Comparison of ENCODE assay signal across 28 cellular contexts in the genomic region with DNA sequence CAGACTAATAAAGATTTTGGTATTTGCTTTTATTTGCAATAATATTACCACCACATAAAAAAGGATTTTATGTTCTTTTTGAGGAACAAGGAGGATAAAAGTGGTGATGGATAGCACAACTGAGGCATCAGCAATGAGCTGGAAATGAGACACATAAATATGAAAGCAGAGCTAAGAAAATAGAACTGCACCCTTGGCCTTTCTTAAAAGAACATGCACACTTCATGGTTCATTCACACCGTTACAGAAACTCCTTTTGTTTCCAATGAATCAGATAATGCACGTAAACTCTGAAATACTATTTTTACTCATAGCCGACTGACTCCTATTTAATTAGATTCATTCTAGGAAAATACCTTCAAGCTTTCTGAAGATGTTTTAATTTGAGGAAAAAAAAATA.
"Had no signal": no experiment of that assay in that cellular context is flagged by ENCODE, and none has a peak within 500 bp of the region (broad histone marks: within the 10 kb centered on the region; RNA-seq: fewer than 3 reads in every experiment).

No MANE protein-coding gene starts in this region.

- ATAC-seq: activated CD8-positive, alpha-beta T cell treated with anti-CD3 and anti-CD28 coated beads for 36 hours; activated naive CD8-positive, alpha-beta T cell treated with anti-CD3 and anti-CD28 coated beads, Interleukin-2, amount 50 U/mL, for 24 hours; activated T-cell treated with anti-CD3 and anti-CD28 coated beads, Interleukin-2, amount 50 U/mL, for 72 hours had no signal

- H3K4me3 ChIP-seq: ascending aorta, cardiac muscle cell had no signal

- H3K27ac ChIP-seq: ascending aorta, cardiac muscle cell had no signal

- FAIRE-seq: bronchial epithelial cell, TTC549 had no signal

- H3K27me3 ChIP-seq: ascending aorta, cardiac muscle cell had no signal

- DNase-seq: activated B cell treated with CpG ODN at 0.5 μM for 24 hours; activated CD4-positive, alpha-beta memory T cell treated with anti-CD3 and anti-CD28 coated beads for 36 hours; activated CD4-positive, alpha-beta T cell treated with anti-CD3 and anti-CD28 coated beads for 48 hours; activated CD4-positive, alpha-beta T cell treated with anti-CD3 and anti-CD28 coated beads, Interleukin-2, amount 10 ng/mL, durations not matched to agents 7 days and 5 days; activated CD4-positive, CD25-positive, alpha-beta regulatory T cell treated with anti-CD3 and anti-CD28 coated beads, Interleukin-2, amount 50 U/mL, for 72 hours; activated CD8-positive, alpha-beta memory T cell treated with anti-CD3 and anti-CD28 coated beads, Interleukin-2, amount 50 U/mL, for 4 hours; activated CD8-positive, alpha-beta T cell treated with anti-CD3 and anti-CD28 coated beads for 36 hours; activated effector memory CD4-positive, alpha-beta T cell treated with Interleukin-2 at 50 U/mL for 16 hours; activated gamma-delta T cell; activated naive CD4-positive, alpha-beta T cell treated with anti-CD3 and anti-CD28 coated beads, Interleukin-2, amount 10 ng/mL, durations not matched to agents 7 days and 5 days; activated naive CD4-positive, alpha-beta T cell treated with Interleukin-2 at 50 U/mL for 16 hours; activated naive CD8-positive, alpha-beta T cell treated with anti-CD3 and anti-CD28 coated beads, Interleukin-2, amount 10 ng/mL, durations not matched to agents 7 days and 5 days; activated naive CD8-positive, alpha-beta T cell treated with anti-CD3 and anti-CD28 coated beads, Interleukin-2, amount 50 U/mL, for 24 hours; activated T-cell treated with anti-CD3 and anti-CD28 coated beads for 4 hours; activated T-cell treated with anti-CD3 and anti-CD28 coated beads, Interleukin-2, amount 50 U/mL, for 1 hour; activated T-cell treated with anti-CD3 and anti-CD28 coated beads, Interleukin-2, amount 50 U/mL, for 4 hours; activated T-cell treated with anti-CD3 and anti-CD28 coated beads, Interleukin-2, amount 50 U/mL, for 72 hours; amygdala; anterior cingulate cortex; caudate nucleus; SW 1271; T-helper 1 cell; T-helper 2 cell; T-helper 9 cell had no signal

- H3K36me3 ChIP-seq: ascending aorta, cardiac muscle cell had no signal

- H3K9me3 ChIP-seq: ascending aorta had no signal

- H3K4me1 ChIP-seq: ascending aorta had no signal
